18 cellular contexts compared by ENCODE assay signal in the genomic region with DNA sequence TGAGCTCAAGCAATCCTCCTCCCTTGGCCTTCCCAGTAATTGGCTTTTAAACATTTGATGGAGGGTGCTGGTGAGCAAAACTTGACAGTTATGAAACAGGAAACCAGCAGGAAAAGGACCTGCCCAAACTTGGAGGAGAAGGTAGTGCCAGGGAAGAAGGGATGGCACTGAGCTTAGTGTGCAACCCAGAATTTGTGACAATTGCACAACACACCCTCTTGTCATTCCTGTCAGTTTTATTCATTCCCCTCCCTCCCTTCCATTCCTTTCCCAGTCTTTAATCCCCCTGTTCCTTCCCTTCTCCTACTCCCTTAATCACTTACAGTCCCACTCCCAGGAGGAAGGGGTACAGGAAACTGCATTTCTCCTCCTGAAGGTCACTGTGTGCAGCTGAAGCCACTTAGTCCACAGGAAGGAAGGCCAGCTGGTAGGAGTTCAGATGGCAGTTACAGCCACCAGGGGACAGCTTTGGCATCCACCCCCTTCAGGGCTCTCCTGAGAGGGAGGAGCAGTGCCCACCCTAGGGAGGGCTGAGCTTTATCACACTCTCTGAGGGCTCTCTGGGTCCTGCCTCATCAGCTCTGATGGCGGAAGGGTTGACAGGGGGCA. TPM values are rescaled to one million over a fixed set of nuclear protein-coding genes. Genes with fewer than 3 reads are reported as not detected.
A peak's percentile ranks its signal among the peaks of the same experiment; 100 is the strongest.
DNase-seq lines count a peak whose midpoint lies in the region; ATAC-seq, FAIRE-seq and TF ChIP-seq lines count a peak whose summit lies in the region.
"Had no signal": no experiment of that assay in that cellular context is flagged by ENCODE, and none has a peak within 500 bp of the region (broad histone marks: within the 10 kb centered on the region; RNA-seq: fewer than 3 reads in every experiment).

No MANE protein-coding gene starts in this region.

- peaks cover 52% of the 10 kb centered on the region for H3K4me1 Mint-ChIP-seq in HFFc6 (ENCODE audit: low read depth)
- H3K4me1 Mint-ChIP-seq: neural crest cell had no signal

- H3K27ac ChIP-seq in keratinocyte (ENCODE audit: control insufficient read depth, insufficient read depth, low read length): peak overlapping the region; percentile 97

- H3K4me3 Mint-ChIP-seq in HFFc6: no peak overlapping the region
- H3K4me3 Mint-ChIP-seq: neural crest cell had no signal

- H2AFZ ChIP-seq in keratinocyte (ENCODE audit: control insufficient read depth, low read length): peak overlapping the region; percentile 13

- no peaks in the 10 kb centered on the region for H3K27me3 Mint-ChIP-seq in HFFc6 (ENCODE audit: insufficient read depth)

- TF ChIP-seq CTCF in HFFc6 (IDR thresholded peaks at IDR 0.05) (peak; percentile 25; the same call in 1 of the 2 replicates), keratinocyte (optimal IDR thresholded peaks at IDR 0.05 in 1 of 3, IDR thresholded peaks at IDR 0.05 in 1 of 3, conservative IDR thresholded peaks at IDR 0.05 in 1 of 3; ENCODE audit: extremely low read depth in 1 of 3, insufficient read depth in 2 of 3, low read length in 3 of 3) (no peak)

- H3K9me3 Mint-ChIP-seq in HFFc6: peaks cover 41% of the 10 kb centered on the region

- H3K27me3 ChIP-seq in keratinocyte (ENCODE audit: control insufficient read depth, extremely low read depth, insufficient read depth, low read length): no peaks in the 10 kb centered on the region

- no peak for ATAC-seq in HG02623 (IDR thresholded peaks at IDR 0.05; ENCODE audit: unreplicated experiment)
- ATAC-seq: left lobe of liver, mucosa of descending colon had no signal

- peaks cover 6% of the 10 kb centered on the region for H3K9me3 ChIP-seq in keratinocyte (ENCODE audit: control insufficient read depth, low read depth, low read length)
- H3K9me3 ChIP-seq: Caco-2, mucosa of descending colon had no signal

- no peaks in the 10 kb centered on the region for H3K9me1 ChIP-seq in keratinocyte (ENCODE audit: control insufficient read depth, extremely low read depth, insufficient read depth, low read length)

- H3K36me3 Mint-ChIP-seq in HFFc6 (ENCODE audit: low read depth): peaks cover 38% of the 10 kb centered on the region

- H3K36me3 ChIP-seq in keratinocyte (ENCODE audit: control insufficient read depth in 2 of 2, extremely low read depth in 1 of 2, insufficient read depth in 2 of 2, low read length in 2 of 2): no peaks in the 10 kb centered on the region

- dilution Hi-C loops in keratinocyte (cut with MboI; ENCODE audit: extremely low pct_ligation_motif_present, low sequenced_read_pairs): no loop called here

- no peak overlapping the region for H3K4me3 ChIP-seq in keratinocyte (ENCODE audit: control insufficient read depth in 2 of 3, extremely low read depth in 1 of 3, insufficient read depth in 2 of 3, low read depth in 1 of 3, low read length in 3 of 3)
- H3K4me3 ChIP-seq: mucosa of descending colon had no signal

- H4K20me1 ChIP-seq in keratinocyte (ENCODE audit: control insufficient read depth, extremely low read depth, insufficient read depth, low read length): no peaks in the 10 kb centered on the region

- peaks cover 43% of the 10 kb centered on the region for H3K4me1 ChIP-seq in keratinocyte (ENCODE audit: control insufficient read depth, extremely low read depth, insufficient read depth, low read length)
- H3K4me1 ChIP-seq: Caco-2 had no signal

- peak overlapping the region; percentile 95 for H3K27ac Mint-ChIP-seq in HFFc6

- no peak overlapping the region for H3K9ac ChIP-seq in keratinocyte (ENCODE audit: control insufficient read depth, extremely low read depth, insufficient read depth, low read length)

- H3K4me2 ChIP-seq in keratinocyte (ENCODE audit: control insufficient read depth, extremely low read depth, insufficient read depth, low read depth, low read length): peak overlapping the region; percentile 54

- DNase-seq in AG08395 (ENCODE audit: low spot score) (peak; percentile 13), HFFc6 (no peak), UCSD-AML1 (lab: John Stamatoyannopoulos, UW; ENCODE audit: unreplicated experiment) (peak; percentile 51), keratinocyte (ENCODE audit: low read depth, low spot score) (peak; percentile 76), amygdala (lab: John Stamatoyannopoulos, UW) (no peak), NCI-H226 (no peak), glomerular visceral epithelial cell (ENCODE audit: extremely low spot score) (no peak)
- DNase-seq: activated CD4-positive, alpha-beta T cell treated with anti-CD3 and anti-CD28 coated beads for 48 hours; Caco-2; central memory CD4-positive, alpha-beta T cell; mucosa of descending colon; NCI-H1694; NCI-H82 had no signal

- no peaks in the 10 kb centered on the region for H3K79me2 ChIP-seq in keratinocyte (ENCODE audit: control insufficient read depth, insufficient read depth, low read length)

- peak; percentile 96 for FAIRE-seq in keratinocyte (lab: Jason Lieb, UNC)
- FAIRE-seq: RCC 7860 had no signal

RNA-seq across cellular contexts. Expression of gene SIGLEC15, which starts 24.0 kb away (rescaled TPM):
- total RNA-seq in HFFc6 (2021; fragmentation: NEBNext Ultra II Directional; extraction: Animal tissue kit (Norgen Biotek cat#: 25700)): under 1 TPM; 0.40 to 0.91 (median 0.61) TPM
- polyA plus RNA-seq in keratinocyte: 0.10 TPM in 1 of 3 replicates, not detected in the others
- not detected for polyA plus RNA-seq in keratinocyte (2011; ENCODE audit: low read depth)
- polyA plus RNA-seq in keratinocyte (2011; cell fraction: cytosol; rRNA removed): 0.04 and 0.05 TPM in 2 replicates
- 0.07 TPM in 1 of 2 replicates, not detected in the other for polyA plus RNA-seq in keratinocyte (2011; cell fraction: nucleus; rRNA removed)
- 0.07 and 0.11 TPM in 2 replicates for polyA plus RNA-seq in keratinocyte (2012; ENCODE audit: low replicate concordance)
- 0.75 TPM in 1 of 3 replicates, not detected in the others for polyA minus RNA-seq in keratinocyte
- not detected for polyA minus RNA-seq in keratinocyte (2011; cell fraction: cytosol; rRNA and poly(A)+ RNA removed)
- not detected in 2 replicates for polyA minus RNA-seq in keratinocyte (2011; cell fraction: nucleus; rRNA and poly(A)+ RNA removed)
- total RNA-seq: Caco-2, neural crest cell, temporal lobe had no signal

Comparison
In these comparisons a context has a peak if more than half of its experiments do, and no peak if none do; other contexts are left out.
1. DNase-seq: peak in AG08395 (single experiment), UCSD-AML1 (single experiment) and keratinocyte (single experiment); none in HFFc6 (single experiment), amygdala (0 of 56), NCI-H226 (single experiment) and glomerular visceral epithelial cell (single experiment).